In genomic region chr1:7585216-7585907, GRCh38 we compare ENCODE assay signal across 1 cellular context.
TF ChIP-seq lines count a peak whose summit lies in the region.

No MANE protein-coding gene starts in this region.

TF ChIP-seq in H1, 55 proteins besides CTCF, POLR2A, EP300 and RAD21:
- TF ChIP-seq TEAD4 (IDR thresholded peaks at IDR 0.05; ENCODE audit: low read depth, low read length) = no peak
- TF ChIP-seq CREB1 (IDR thresholded peaks at IDR 0.05) = no peak
- TF ChIP-seq TBP (IDR thresholded peaks at IDR 0.05; ENCODE audit: low read depth, low read length) = no peak
